8 cellular contexts compared by ENCODE assay signal in genomic region chr19:11887618-11888531, GRCh38. TPM values are rescaled to one million over a fixed set of nuclear protein-coding genes. Genes with fewer than 3 reads are reported as not detected.
DNase-seq lines count a peak whose midpoint lies in the region; ATAC-seq and TF ChIP-seq lines count a peak whose summit lies in the region.

ZNF69 (plus strand) TSS chr19:11887782; CDS start chr19:11887924, 142 bp downstream.

- H3K9me3 Mint-ChIP-seq in activated CD8-positive, alpha-beta T cell treated with anti-CD3 and anti-CD28 coated beads, Interleukin-2, amount 10 ng/mL, durations not matched to agents 7 days and 5 days (ENCODE audit: insufficient read depth), result peaks cover 5% of the 10 kb centered on the region
- peaks cover 0 to 7% of the 10 kb centered on the region in 2 donors for H3K9me3 Mint-ChIP-seq in effector memory CD8-positive, alpha-beta T cell

- POLR2A ChIA-PET in activated CD8-positive, alpha-beta T cell treated with anti-CD3 and anti-CD28 coated beads, Interleukin-2, amount 10 ng/mL, durations not matched to agents 7 days and 5 days (lab: Charles Lee), result interaction anchor here (3.9 kb wide), 1 partner anchor 37 kb away, joined by 17 read pairs; the partner anchor contains the start of gene ZNF700

- peak within 1 kb of the TSS; percentile 81 for H3K4me3 Mint-ChIP-seq in activated CD8-positive, alpha-beta T cell treated with anti-CD3 and anti-CD28 coated beads, Interleukin-2, amount 10 ng/mL, durations not matched to agents 7 days and 5 days
- peak within 1 kb of the TSS; percentile 86 to 87 for H3K4me3 Mint-ChIP-seq in effector memory CD8-positive, alpha-beta T cell

- ATAC-seq in GM21786 (IDR thresholded peaks at IDR 0.05; ENCODE audit: unreplicated experiment) (peak; percentile 50), HG03469 (IDR thresholded peaks at IDR 0.05; ENCODE audit: unreplicated experiment) (no peak)
- peak; percentile 92 for ATAC-seq in activated CD8-positive, alpha-beta T cell treated with anti-CD3 and anti-CD28 coated beads, Interleukin-2, amount 10 ng/mL, durations not matched to agents 7 days and 5 days
- ATAC-seq in effector memory CD8-positive, alpha-beta T cell (replicated peaks), result peak; percentile 88

- peaks cover 7% of the 10 kb centered on the region for H3K36me3 Mint-ChIP-seq in activated CD8-positive, alpha-beta T cell treated with anti-CD3 and anti-CD28 coated beads, Interleukin-2, amount 10 ng/mL, durations not matched to agents 7 days and 5 days (ENCODE audit: low read depth)
- H3K36me3 Mint-ChIP-seq in effector memory CD8-positive, alpha-beta T cell (ENCODE audit: insufficient read depth), result no peaks in the 10 kb centered on the region

- peak; percentile 31 for TF ChIP-seq CTCF in AG09319 (IDR thresholded peaks at IDR 0.05; ENCODE audit: low read depth, low read length)

- peaks cover 21% of the 10 kb centered on the region for H3K4me1 Mint-ChIP-seq in activated CD8-positive, alpha-beta T cell treated with anti-CD3 and anti-CD28 coated beads, Interleukin-2, amount 10 ng/mL, durations not matched to agents 7 days and 5 days (ENCODE audit: low read depth)
- peaks cover 12% of the 10 kb centered on the region in 2 donors for H3K4me1 Mint-ChIP-seq in effector memory CD8-positive, alpha-beta T cell (ENCODE audit: low read depth in 2 of 2)

- H3K27me3 Mint-ChIP-seq in activated CD8-positive, alpha-beta T cell treated with anti-CD3 and anti-CD28 coated beads, Interleukin-2, amount 10 ng/mL, durations not matched to agents 7 days and 5 days (ENCODE audit: low read depth), result peaks cover 7% of the 10 kb centered on the region
- H3K27me3 Mint-ChIP-seq in effector memory CD8-positive, alpha-beta T cell, result no peaks in the 10 kb centered on the region

- CTCF ChIA-PET in activated CD8-positive, alpha-beta T cell treated with anti-CD3 and anti-CD28 coated beads, Interleukin-2, amount 10 ng/mL, durations not matched to agents 7 days and 5 days (lab: Charles Lee), result interaction anchor here (0.7 kb wide), 1 partner anchor 90 kb away, joined by 3 read pairs; no protein-coding TSS in a partner anchor

- peak; percentile 19 for DNase-seq in AG09319 (ENCODE audit: extremely low read depth, low read depth)
- DNase-seq in NCI-H748 treated with DMSO at 0.1 percent for 48 hours (lab: John Stamatoyannopoulos, UW), result peak; percentile 42
- DNase-seq in activated CD8-positive, alpha-beta T cell treated with anti-CD3 and anti-CD28 coated beads, Interleukin-2, amount 10 ng/mL, durations not matched to agents 7 days and 5 days, result peak; percentile 71
- peak; percentile 15 to 25 (median 24) for DNase-seq in effector memory CD8-positive, alpha-beta T cell
- peak; percentile 50 to 51 for DNase-seq in lung microvascular endothelial cell (ENCODE audit: low read depth in 2 of 2)
- peak; percentile 53 for DNase-seq in stimulated activated CD4-positive, alpha-beta T cell treated with anti-CD3 and anti-CD28 coated beads, Interleukin-4, amount 100 ng/mL, for 48 hours (ENCODE audit: low read depth in 2 of 2)

- peak within 1 kb of the TSS; percentile 74 for H3K27ac Mint-ChIP-seq in activated CD8-positive, alpha-beta T cell treated with anti-CD3 and anti-CD28 coated beads, Interleukin-2, amount 10 ng/mL, durations not matched to agents 7 days and 5 days
- H3K27ac Mint-ChIP-seq in effector memory CD8-positive, alpha-beta T cell, result peak within 1 kb of the TSS; percentile 85 to 93

RNA-seq across cellular contexts. Expression of gene ZNF69, which starts in this region (rescaled TPM):
- 1 to 10 TPM; 3.4 to 4.0 TPM for total RNA-seq in activated CD8-positive, alpha-beta T cell treated with anti-CD3 and anti-CD28 coated beads, Interleukin-2, amount 10 ng/mL, durations not matched to agents 7 days and 5 days
- total RNA-seq in lung microvascular endothelial cell, result 3.5 and 8.7 TPM in 2 replicates

Comparison
In these comparisons a context has a peak if more than half of its experiments do, and no peak if none do; other contexts are left out.
1. DNase-seq: peak in every context shown above with its lines; median percentile 71 in activated CD8-positive, alpha-beta T cell treated with anti-CD3 and anti-CD28 coated beads, Interleukin-2, amount 10 ng/mL, durations not matched to agents 7 days and 5 days; 53 in stimulated activated CD4-positive, alpha-beta T cell treated with anti-CD3 and anti-CD28 coated beads, Interleukin-4, amount 100 ng/mL, for 48 hours; 50 in lung microvascular endothelial cell; 42 in NCI-H748 treated with DMSO at 0.1 percent for 48 hours; 24 in effector memory CD8-positive, alpha-beta T cell; 19 in AG09319.